ENCODE assay signal across 20 cellular contexts in the genomic region with DNA sequence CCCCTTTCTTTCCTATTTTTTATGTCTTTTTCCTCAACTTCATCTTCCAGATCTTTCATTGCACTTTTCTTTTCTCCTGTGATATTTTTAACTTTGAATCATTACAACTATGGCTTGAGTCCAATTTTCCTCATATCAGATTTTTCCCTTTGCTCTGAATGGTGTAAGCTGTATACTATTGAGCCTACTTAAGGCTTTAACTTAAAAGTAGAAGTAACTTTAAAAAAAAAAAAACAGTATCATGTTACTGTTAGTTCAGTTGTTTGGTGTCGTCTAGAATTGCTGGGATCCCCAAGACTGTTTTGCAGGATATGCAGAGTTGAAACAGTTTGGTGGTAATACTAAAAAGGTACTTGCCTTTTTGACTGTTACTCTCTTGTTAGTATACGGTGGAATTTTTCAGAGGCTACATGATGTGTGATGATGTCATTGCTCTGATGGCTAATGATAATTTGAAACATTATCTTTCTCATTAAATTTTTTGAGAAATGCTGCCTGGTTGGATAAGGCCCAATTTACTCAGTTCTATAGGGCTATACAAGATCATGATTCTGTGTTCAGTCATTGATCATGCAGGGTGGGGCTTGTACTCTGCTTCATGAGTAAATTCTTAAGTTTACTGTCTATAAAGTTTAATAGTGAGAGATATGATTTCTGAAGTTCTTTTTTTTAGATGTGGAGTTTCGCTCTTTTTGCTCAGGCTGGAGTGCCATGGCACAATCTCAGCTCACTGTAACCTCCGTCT. TPM values are rescaled to one million over a fixed set of nuclear protein-coding genes. Genes with fewer than 3 reads are reported as not detected.
DNase-seq lines count a peak whose midpoint lies in the region; TF ChIP-seq lines count a peak whose summit lies in the region.
"Had no signal": no experiment of that assay in that cellular context is flagged by ENCODE, and none has a peak within 500 bp of the region (broad histone marks: within the 10 kb centered on the region; RNA-seq: fewer than 3 reads in every experiment).

No MANE protein-coding gene starts in this region.

- no peak overlapping the region for H2AFZ ChIP-seq in smooth muscle cell (ENCODE audit: low read depth)

- H3K27me3 Mint-ChIP-seq in T-helper 1 cell treated with Interleukin-12 subunit alpha and Interleukin-12 subunit beta and Interleukin-4 antibody, amounts not matched to agents 30 μg/mL and 1 μg/mL, for 36 hours (ENCODE audit: low read depth), result no peaks in the 10 kb centered on the region
- no peaks in the 10 kb centered on the region for H3K27me3 Mint-ChIP-seq in endodermal cell (ENCODE audit: insufficient read depth)
- H3K27me3 Mint-ChIP-seq: activated CD4-positive, alpha-beta T cell treated with anti-CD3 and anti-CD28 coated beads, Interleukin-2, amount 10 ng/mL, durations not matched to agents 7 days and 5 days had no signal

- peaks cover 6% of the 10 kb centered on the region for H3K4me1 ChIP-seq in endodermal cell (ENCODE audit: control insufficient read depth, insufficient read depth, low read length)
- no peaks in the 10 kb centered on the region for H3K4me1 ChIP-seq in smooth muscle cell (ENCODE audit: low read depth)
- H3K4me1 ChIP-seq: SJSA1 had no signal

- intact Hi-C loops in posterior vena cava (cut with DNase I), result no loop called here

- H3K27ac ChIP-seq in endodermal cell (ENCODE audit: low read depth, low read length), result no peak overlapping the region
- H3K27ac ChIP-seq in smooth muscle cell (ENCODE audit: low read depth), result no peak overlapping the region
- H3K27ac ChIP-seq in caudate nucleus (ENCODE audit: low read depth, low read length), result no peak overlapping the region
- H3K27ac ChIP-seq: BLaER1, SJSA1 had no signal

- WGBS in endodermal cell (ENCODE audit: insufficient coverage in 1 of 2, insufficient read length in 1 of 2), 2 experiments, result 93 to 95% methylated on average over 4 of the region's 4 CpGs
- 87% methylated on average over 4 of the region's 4 CpGs for WGBS in smooth muscle cell (ENCODE audit: low lambda C conversion rate)

- H3K9me3 ChIP-seq in endodermal cell (ENCODE audit: control insufficient read depth, low read length) (no peaks in the 10 kb centered on the region), smooth muscle cell (replicated peaks; ENCODE audit: low read depth) (no peaks in the 10 kb centered on the region)
- H3K9me3 ChIP-seq: BLaER1, SJSA1 had no signal

- TF ChIP-seq CTCF in endodermal cell (conservative IDR thresholded peaks at IDR 0.05), result no peak
- no peak for TF ChIP-seq CTCF in smooth muscle cell (IDR thresholded peaks at IDR 0.05; ENCODE audit: borderline replicate concordance, insufficient read depth, poor library complexity, severe bottlenecking)

- H3K27me3 ChIP-seq in endodermal cell (ENCODE audit: control insufficient read depth, insufficient read depth, low read length, poor library complexity, severe bottlenecking) (no peaks in the 10 kb centered on the region), smooth muscle cell (ENCODE audit: low read depth) (no peaks in the 10 kb centered on the region)
- H3K27me3 ChIP-seq: BLaER1, SJSA1 had no signal

- peaks cover 84% of the 10 kb centered on the region for H4K20me1 ChIP-seq in smooth muscle cell (ENCODE audit: low read depth)

- H3K4me2 ChIP-seq in smooth muscle cell, result no peak overlapping the region
- H3K4me2 ChIP-seq: BLaER1 had no signal

- no peak overlapping the region for H3K9ac ChIP-seq in endodermal cell (ENCODE audit: extremely low read depth, low read length, poor library complexity, severe bottlenecking)
- H3K9ac ChIP-seq in smooth muscle cell (ENCODE audit: low read depth), result no peak overlapping the region
- H3K9ac ChIP-seq: BLaER1 had no signal

- peaks cover 98% of the 10 kb centered on the region for H3K79me2 ChIP-seq in smooth muscle cell (ENCODE audit: low read depth)

- DNase-seq in T-helper 1 cell (no peak), LHCN-M2 (ENCODE audit: low read depth) (peak; percentile 78), endodermal cell (no peak), myocyte (ENCODE audit: low read depth) (peak; percentile 47), smooth muscle cell (lab: John Stamatoyannopoulos, UW; ENCODE audit: unreplicated experiment) (no peak), posterior vena cava (ENCODE audit: low spot score) (no peak), caudate nucleus (lab: John Stamatoyannopoulos, UW) (no peak)
- DNase-seq: 8988T; activated CD4-positive, alpha-beta T cell treated with anti-CD3 and anti-CD28 coated beads, Interleukin-2, amount 10 ng/mL, durations not matched to agents 7 days and 5 days; amniotic stem cell; head of caudate nucleus; mammary epithelial cell; NCI-H1105; NCI-H748 treated with DMSO at 0.1 percent for 48 hours; stimulated activated CD4-positive, alpha-beta T cell treated with anti-CD3 and anti-CD28 coated beads, Interleukin-1b, Interleukin-23, amount 100 ng/mL, for 48 hours; T1000 had no signal

- H3F3A ChIP-seq in smooth muscle cell (ENCODE audit: low read depth), result no peaks in the 10 kb centered on the region

- H3K4me3 ChIP-seq in endodermal cell (ENCODE audit: low read length) (no peak overlapping the region), smooth muscle cell (no peak overlapping the region)
- H3K4me3 ChIP-seq: BLaER1, SJSA1 had no signal

- H3K36me3 Mint-ChIP-seq in T-helper 1 cell treated with Interleukin-12 subunit alpha and Interleukin-12 subunit beta and Interleukin-4 antibody, amounts not matched to agents 30 μg/mL and 1 μg/mL, for 36 hours (ENCODE audit: low read depth), result peaks cover 39% of the 10 kb centered on the region
- H3K36me3 Mint-ChIP-seq in endodermal cell (ENCODE audit: low read depth), result peaks cover 67% of the 10 kb centered on the region

- H3K9me3 Mint-ChIP-seq in T-helper 1 cell treated with Interleukin-12 subunit alpha and Interleukin-12 subunit beta and Interleukin-4 antibody, amounts not matched to agents 30 μg/mL and 1 μg/mL, for 36 hours, result no peaks in the 10 kb centered on the region
- H3K9me3 Mint-ChIP-seq in endodermal cell, result peaks cover 2% of the 10 kb centered on the region
- H3K9me3 Mint-ChIP-seq: activated CD4-positive, alpha-beta T cell treated with anti-CD3 and anti-CD28 coated beads, Interleukin-2, amount 10 ng/mL, durations not matched to agents 7 days and 5 days; neural crest cell had no signal

- peak overlapping the region; percentile 52 for H3K27ac Mint-ChIP-seq in T-helper 1 cell treated with Interleukin-12 subunit alpha and Interleukin-12 subunit beta and Interleukin-4 antibody, amounts not matched to agents 30 μg/mL and 1 μg/mL, for 36 hours
- peak overlapping the region; percentile 58 for H3K27ac Mint-ChIP-seq in endodermal cell
- H3K27ac Mint-ChIP-seq: activated CD4-positive, alpha-beta T cell treated with anti-CD3 and anti-CD28 coated beads, Interleukin-2, amount 10 ng/mL, durations not matched to agents 7 days and 5 days had no signal

- H3K36me3 ChIP-seq in endodermal cell (ENCODE audit: control insufficient read depth, insufficient read depth, low read length) (peaks cover 88% of the 10 kb centered on the region), smooth muscle cell (ENCODE audit: low read depth) (peaks cover 12% of the 10 kb centered on the region)

- no peak overlapping the region for H3K4me3 Mint-ChIP-seq in T-helper 1 cell treated with Interleukin-12 subunit alpha and Interleukin-12 subunit beta and Interleukin-4 antibody, amounts not matched to agents 30 μg/mL and 1 μg/mL, for 36 hours
- no peak overlapping the region for H3K4me3 Mint-ChIP-seq in endodermal cell
- H3K4me3 Mint-ChIP-seq: activated CD4-positive, alpha-beta T cell treated with anti-CD3 and anti-CD28 coated beads, Interleukin-2, amount 10 ng/mL, durations not matched to agents 7 days and 5 days; neural crest cell had no signal

- peaks cover 20% of the 10 kb centered on the region for H3K4me1 Mint-ChIP-seq in T-helper 1 cell treated with Interleukin-12 subunit alpha and Interleukin-12 subunit beta and Interleukin-4 antibody, amounts not matched to agents 30 μg/mL and 1 μg/mL, for 36 hours (ENCODE audit: low read depth)
- peaks cover 26% of the 10 kb centered on the region for H3K4me1 Mint-ChIP-seq in endodermal cell

RNA-seq across cellular contexts. Expression of a gene that starts 8.8 kb away (rescaled TPM):
- total RNA-seq in LHCN-M2 (2014; rRNA removed), result 18.4 and 19.1 TPM in 2 replicates
- polyA plus RNA-seq in LHCN-M2 (2012), result 10.7 TPM
- 10 to 100 TPM; 30.3 to 31.4 TPM for total RNA-seq in endodermal cell
- polyA plus RNA-seq in endodermal cell (2013, experiment 1 of 2), result 32.3 TPM
- 32.1 TPM for polyA plus RNA-seq in endodermal cell (2013, experiment 2 of 2)
- 18.8 and 20.9 TPM in 2 replicates for total RNA-seq in myocyte
- 12.7 TPM for polyA plus RNA-seq in myocyte (2012)
- 26.4 and 39.2 TPM in 2 replicates for total RNA-seq in smooth muscle cell
- 14.9 and 20.1 TPM in 2 replicates for polyA plus RNA-seq in smooth muscle cell
- 10 to 100 TPM; 15.7 to 25.7 TPM for total RNA-seq in posterior vena cava

Comparison
In these comparisons a context has a peak if more than half of its experiments do, and no peak if none do; other contexts are left out.
1. DNase-seq: peak in LHCN-M2 (single experiment) and myocyte (single experiment); none in T-helper 1 cell (0 of 5), endodermal cell (single experiment), smooth muscle cell (single experiment), posterior vena cava (single experiment) and caudate nucleus (0 of 61).